Comparison of ENCODE assay signal across 8 cellular contexts in genomic region chr10:75402486-75403143, GRCh38. TPM values are rescaled to one million over a fixed set of nuclear protein-coding genes. Genes with fewer than 3 reads are reported as not detected.
DNase-seq lines count a peak whose midpoint lies in the region; ATAC-seq, FAIRE-seq and TF ChIP-seq lines count a peak whose summit lies in the region.

No MANE protein-coding gene starts in this region.

- H2AFZ ChIP-seq in PC-9: peak overlapping the region; percentile 84

- TF ChIP-seq EP300 in A549 (IDR thresholded peaks at IDR 0.05): no peak

- no peak for TF ChIP-seq RAD21 in A549 (conservative IDR thresholded peaks at IDR 0.05 in 1 of 2, IDR thresholded peaks at IDR 0.05 in 1 of 2)

- peaks cover 5% of the 10 kb centered on the region for H4K20me1 ChIP-seq in PC-9 (ENCODE audit: insufficient read depth)

- peak; percentile 27 to 57 for ATAC-seq in A549
- peak; percentile 5 for ATAC-seq in mucosa of descending colon
- no peak for ATAC-seq in GM19397 (IDR thresholded peaks at IDR 0.05; ENCODE audit: unreplicated experiment)

- peaks cover 5% of the 10 kb centered on the region; the same call in 1 of the 2 replicates for H3K36me3 ChIP-seq in PC-9 (ENCODE audit: low read depth)
- no peaks in the 10 kb centered on the region for H3K36me3 ChIP-seq in mucosa of descending colon (ENCODE audit: low read depth)
- H3K36me3 ChIP-seq in urinary bladder (ENCODE audit: insufficient read depth): peaks cover 8% of the 10 kb centered on the region

- H3K9me3 ChIP-seq in A549: no peaks in the 10 kb centered on the region
- no peaks in the 10 kb centered on the region for H3K9me3 ChIP-seq in PC-9 (ENCODE audit: insufficient read depth, low read depth)
- H3K9me3 ChIP-seq in mucosa of descending colon: no peaks in the 10 kb centered on the region

- BruUV-seq in PC-9 (replicated peaks; lab: Mats Ljungman, UMichigan): no TSS peak

- no peaks in the 10 kb centered on the region for H3K27me3 ChIP-seq in PC-9 (ENCODE audit: insufficient read depth, low read depth)

- peak; percentile 67 for TF ChIP-seq POLR2A in A549 (IDR thresholded peaks at IDR 0.05; ENCODE audit: low read length)
- TF ChIP-seq POLR2A in GM19193 (IDR thresholded peaks at IDR 0.05; ENCODE audit: extremely low read depth, insufficient read depth, insufficient read length): peak; percentile 11

- H3K27ac ChIP-seq in A549: peak overlapping the region; percentile 94 to 98
- peak overlapping the region; percentile 90 for H3K27ac ChIP-seq in PC-9
- peak overlapping the region; percentile 89 for H3K27ac ChIP-seq in urinary bladder (ENCODE audit: low read depth)

- H3K9me2 ChIP-seq in PC-9 (ENCODE audit: insufficient read depth): no peaks in the 10 kb centered on the region

- CTCF ChIA-PET in A549 (lab: Yijun Ruan, JAX) (interaction anchor here (0.6 to 5.7 kb wide), 10 partner anchors 27 to 1582 kb away, joined by 3 to 83 read pairs (median 4); no protein-coding TSS in a partner anchor), PC-9 (lab: Charles Lee) (interaction anchor here (0.9 kb wide), 1 partner anchor 167 kb away, joined by 3 read pairs; the partner anchor contains the start of gene COMTD1)

- peak overlapping the region; percentile 92 for H3K4me3 ChIP-seq in A549
- H3K4me3 ChIP-seq in PC-9: peak overlapping the region; percentile 84
- H3K4me3 ChIP-seq in mucosa of descending colon: peak overlapping the region; percentile 7
- H3K4me3 ChIP-seq in urinary bladder (ENCODE audit: low read depth, low read length): peak overlapping the region; percentile 48

- H3K4me2 ChIP-seq in A549 (peak overlapping the region; percentile 98), PC-9 (peak overlapping the region; percentile 88)

- H3F3A ChIP-seq in PC-9 (ENCODE audit: insufficient read depth, low read depth): peaks cover 38% of the 10 kb centered on the region

- TF ChIP-seq CTCF in A549 (IDR thresholded peaks at IDR 0.05) (no peak), PC-9 (conservative IDR thresholded peaks at IDR 0.05) (no peak; the same call in 1 of the 2 replicates), mucosa of descending colon (IDR thresholded peaks at IDR 0.05) (no peak)

- WGBS in A549 (ENCODE audit: missing lambda C conversion rate): under 1% methylated on average over 41 of the region's 42 CpGs
- under 1% methylated on average over 42 of the region's 42 CpGs for WGBS in urinary bladder

- intact Hi-C loops in PC-9 (cut with micrococcal nuclease; ENCODE audit: unreplicated experiment) (loop anchor here (2.0 to 10.0 kb wide), 4 partner anchors 522 to 1712 kb away; no protein-coding TSS in a partner anchor), mucosa of descending colon (cut with DNase I, micrococcal nuclease) (loop anchor here (5.0 to 10.0 kb wide), 3 partner anchors 102 to 635 kb away; no protein-coding TSS in a partner anchor)

- FAIRE-seq in A549 (lab: Jason Lieb, UNC): no peak

- peaks cover 87% of the 10 kb centered on the region for H3K79me2 ChIP-seq in PC-9 (ENCODE audit: low read depth)

- H3K4me1 ChIP-seq in A549 (peaks cover 11% of the 10 kb centered on the region), PC-9 (replicated peaks; ENCODE audit: insufficient read depth) (peaks cover 8% of the 10 kb centered on the region), mucosa of descending colon (ENCODE audit: low read depth) (peaks cover 15% of the 10 kb centered on the region), urinary bladder (ENCODE audit: insufficient read depth) (no peaks in the 10 kb centered on the region)

- POLR2A ChIA-PET in A549 (lab: Yijun Ruan, JAX): interaction anchor here (0.7 to 2.4 kb wide), 19 partner anchors 21 to 1710 kb away, joined by 3 to 34 read pairs (median 5); partner anchors contain the start of gene LRMDA
- POLR2A ChIA-PET in PC-9 (lab: Charles Lee; ENCODE audit: unreplicated experiment): interaction anchor here (0.8 kb wide), 1 partner anchor 165 kb away, joined by 4 read pairs; no protein-coding TSS in a partner anchor

- DNase-seq in A549 (ENCODE audit: low read depth in 1 of 2, low spot score in 1 of 2) (peak; percentile 52 to 80), PC-9 (peak; percentile 25 to 46), ecto neural progenitor cell (ENCODE audit: low spot score) (peak; percentile 76), mucosa of descending colon (peak; percentile 49 to 74 (median 66)), HUDEP-2 (lab: John Stamatoyannopoulos, UW; ENCODE audit: unreplicated experiment in 76 of 76) (no peak)

TF ChIP-seq in A549, 52 proteins besides CTCF, POLR2A, EP300 and RAD21:
- TF ChIP-seq E2F6 (IDR thresholded peaks at IDR 0.05; ENCODE audit: borderline replicate concordance, low read depth) (peak; percentile 76), ATOH8 (CRISPR knock-in tag; IDR thresholded peaks at IDR 0.05; ENCODE audit: low read depth) (no peak), CHD2 (IDR thresholded peaks at IDR 0.05; ENCODE audit: low read length, partially characterized antibody) (peak; percentile 38), PHF8 (IDR thresholded peaks at IDR 0.05; ENCODE audit: borderline replicate concordance, low read depth) (peak; percentile 25)
- TF ChIP-seq, protein P1, sequence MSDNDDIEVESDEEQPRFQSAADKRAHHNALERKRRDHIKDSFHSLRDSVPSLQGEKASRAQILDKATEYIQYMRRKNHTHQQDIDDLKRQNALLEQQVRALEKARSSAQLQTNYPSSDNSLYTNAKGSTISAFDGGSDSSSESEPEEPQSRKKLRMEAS (IDR thresholded peaks at IDR 0.05): peak; percentile 19; the same call in 1 of the 2 replicates

RNA-seq across cellular contexts. Expression of gene ZNF503, which starts 1.1 kb away (rescaled TPM):
- polyA plus RNA-seq in A549 (2011; rRNA removed): 0.54 and 0.71 TPM in 2 replicates
- 1.6 and 2.3 TPM in 2 replicates for polyA plus RNA-seq in A549 (2012; cell fraction: cytosol; rRNA removed)
- 5.2 and 8.3 TPM in 2 replicates for polyA plus RNA-seq in A549 (2012; cell fraction: nucleus; rRNA removed)
- polyA plus RNA-seq in A549 (2017; fragmentation: RNase III; extraction: RNeasy Plus Mini Kit Qiagen cat#74134 plus additional on column Dnase treatment): 9.5 to 13.1 TPM (median 12.8 TPM) in 3 replicates
- polyA minus RNA-seq in A549 (2011; rRNA and poly(A)+ RNA removed): 0.33 and 0.49 TPM in 2 replicates
- total RNA-seq in PC-9 (2021): 1.4 and 1.5 TPM in 2 replicates
- 10 to 100 TPM in 1 of 3 donors, 1 to 10 TPM in 2; 3.7 to 32.3 (median 6.1) TPM for total RNA-seq in mucosa of descending colon
- 12.1 TPM for total RNA-seq in urinary bladder
- polyA plus RNA-seq in urinary bladder: 31.1 TPM

RNA-seq across cellular contexts. Expression of gene LRMDA, which starts 28.8 kb away (rescaled TPM):
- polyA plus RNA-seq in A549 (2011; rRNA removed) (5.2 and 5.6 TPM in 2 replicates), A549 (2017; fragmentation: RNase III; extraction: RNeasy Plus Mini Kit Qiagen cat#74134 plus additional on column Dnase treatment) (4.1 to 5.1 TPM (median 4.6 TPM) in 3 replicates), urinary bladder (7.9 TPM)
- polyA plus RNA-seq in A549 (2012; cell fraction: cytosol; rRNA removed): 0.73 and 1.4 TPM in 2 replicates
- polyA plus RNA-seq in A549 (2012; cell fraction: nucleus; rRNA removed): 0.89 and 1.5 TPM in 2 replicates
- 8.2 and 14.0 TPM in 2 replicates for polyA minus RNA-seq in A549 (2011; rRNA and poly(A)+ RNA removed)
- total RNA-seq in PC-9 (2021) (not detected in 2 replicates), mucosa of descending colon (10 to 100 TPM in 2 of 3 donors, 1 to 10 TPM in 1; 9.4 to 14.9 (median 10.3) TPM), urinary bladder (17.7 TPM)

Comparison
In these comparisons a context has a peak if more than half of its experiments do, and no peak if none do; other contexts are left out.
1. DNase-seq: peak in A549 (2 of 2), PC-9 (2 of 2), ecto neural progenitor cell (single experiment) and mucosa of descending colon (3 of 3); none in HUDEP-2 (0 of 76).
2. H3K4me3 ChIP-seq: peak in every context shown above with its lines; median percentile 92 in A549; 84 in PC-9; 48 in urinary bladder; 7 in mucosa of descending colon.
3. Peak in every context shown above with its lines, with median percentiles within 50 percentile points of each other: H3K27ac ChIP-seq.